In genomic region chr12:74317078-74317581, GRCh38 we compare ENCODE assay signal across 8 cellular contexts.
A peak's percentile ranks its signal among the peaks of the same experiment; 100 is the strongest.
DNase-seq lines count a peak whose midpoint lies in the region; ATAC-seq and TF ChIP-seq lines count a peak whose summit lies in the region.

No MANE protein-coding gene starts in this region.

- H3K36me3 ChIP-seq in osteoblast (ENCODE audit: insufficient read depth, low read length): no peaks in the 10 kb centered on the region

- H3K4me3 ChIP-seq in osteoblast (ENCODE audit: insufficient read depth, low read length): no peak overlapping the region

- TF ChIP-seq CTCF in osteoblast (IDR thresholded peaks at IDR 0.05; ENCODE audit: extremely low read depth, low read depth, low read length): peak; percentile 24

- ATAC-seq in GM18870 (IDR thresholded peaks at IDR 0.05; ENCODE audit: unreplicated experiment) (peak; percentile 47), left colon (no peak)

- H2AFZ ChIP-seq in osteoblast (ENCODE audit: low read length): no peak overlapping the region

- H3K9me3 ChIP-seq in osteoblast (ENCODE audit: low read depth, low read length): no peaks in the 10 kb centered on the region

- no peaks in the 10 kb centered on the region for H3K4me1 ChIP-seq in osteoblast (ENCODE audit: insufficient read depth, low read length)

- DNase-seq in NCI-H510A (lab: John Stamatoyannopoulos, UW) (peak; percentile 40), dermis blood vessel endothelial cell (peak; percentile 1), osteoblast (ENCODE audit: insufficient read length, low spot score, missing footprints) (no peak), kidney glomerular epithelial cell (lab: John Stamatoyannopoulos, UW) (no peak), activated gamma-delta T cell treated with Interleukin-2 at 50 U/mL for 16 hours (no peak), left colon (no peak), NCI-H128 (lab: John Stamatoyannopoulos, UW; ENCODE audit: unreplicated experiment) (no peak)

- no peak overlapping the region for H3K4me2 ChIP-seq in osteoblast (ENCODE audit: insufficient read depth, low read length)

- no peaks in the 10 kb centered on the region for H3K79me2 ChIP-seq in osteoblast (ENCODE audit: insufficient read depth, low read length)

- intact Hi-C loops in left colon (cut with DNase I, micrococcal nuclease): no loop called here

- no peaks in the 10 kb centered on the region for H3K27me3 ChIP-seq in osteoblast (ENCODE audit: insufficient read depth, low read length)

- no peak overlapping the region for H3K27ac ChIP-seq in osteoblast (ENCODE audit: low read depth, low read length)

- H4K20me1 ChIP-seq in osteoblast (ENCODE audit: insufficient read depth, low read length): no peaks in the 10 kb centered on the region

Comparison
In these comparisons a context has a peak if more than half of its experiments do, and no peak if none do; other contexts are left out.
1. DNase-seq: peak in NCI-H510A (single experiment) and dermis blood vessel endothelial cell (single experiment); none in osteoblast (single experiment), kidney glomerular epithelial cell (single experiment), activated gamma-delta T cell treated with Interleukin-2 at 50 U/mL for 16 hours (single experiment), left colon (0 of 2) and NCI-H128 (single experiment).